Comparison of ENCODE assay signal across 8 cellular contexts in the genomic region with DNA sequence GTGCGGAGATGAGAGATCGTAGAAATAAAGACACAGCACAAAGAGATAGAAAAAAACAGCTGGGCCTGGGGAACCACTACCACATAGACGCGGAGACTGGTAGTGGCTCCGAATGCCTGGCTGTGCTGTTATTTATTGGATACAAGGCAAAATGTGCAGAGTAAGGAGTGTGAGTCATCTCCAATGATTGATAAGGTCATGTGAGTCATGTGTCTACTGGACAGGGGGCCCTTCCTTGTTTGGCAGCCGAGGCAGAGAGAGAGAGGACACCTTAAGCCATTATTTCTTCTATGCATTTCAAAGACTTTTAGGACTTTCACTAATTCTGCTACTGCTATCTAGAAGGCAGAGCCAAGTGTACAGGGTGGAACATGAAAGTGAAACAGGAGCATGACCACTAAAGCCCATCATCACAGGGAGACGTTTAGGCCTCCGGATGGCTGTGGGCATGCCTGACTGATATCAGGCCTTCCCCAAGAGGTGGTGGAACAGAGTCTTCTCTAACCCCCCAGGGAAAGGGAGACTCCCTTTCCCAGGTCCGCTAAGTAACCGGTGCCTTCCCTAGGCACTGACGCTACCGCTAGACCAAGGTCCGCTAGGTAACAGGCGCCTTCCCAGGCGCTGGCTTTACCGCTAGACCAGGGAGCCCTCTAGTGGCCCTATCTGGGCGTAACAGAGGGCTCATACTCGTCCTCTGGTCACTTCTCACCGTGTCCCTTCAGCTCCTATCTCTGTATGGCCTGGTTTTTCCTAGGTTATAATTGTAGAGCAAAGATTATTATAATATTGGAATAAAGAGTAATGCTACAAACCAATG.
A peak's percentile ranks its signal among the peaks of the same experiment; 100 is the strongest.
DNase-seq lines count a peak whose midpoint lies in the region; ATAC-seq, FAIRE-seq and TF ChIP-seq lines count a peak whose summit lies in the region.

No MANE protein-coding gene starts in this region.

- no peaks in the 10 kb centered on the region for H3K27me3 ChIP-seq in NT2/D1 (ENCODE audit: insufficient read depth, insufficient read length)
- H3K27me3 ChIP-seq in esophagus muscularis mucosa = no peaks in the 10 kb centered on the region

- no peak for FAIRE-seq in urothelium cell line (lab: Jason Lieb, UNC)

- intact Hi-C loops in esophagus muscularis mucosa (cut with DNase I) = no loop called here

- DNase-seq in stimulated activated CD4-positive, alpha-beta T cell treated with anti-CD3 and anti-CD28 coated beads, Interleukin-15, amount 100 ng/mL, for 24 hours = peak; percentile 15
- no peak for DNase-seq in stimulated activated CD4-positive, alpha-beta T cell treated with anti-CD3 and anti-CD28 coated beads, Interleukin-4, amount 100 ng/mL, for 1 hour
- DNase-seq in NT2/D1 (ENCODE audit: low read depth, low spot score) (peak; percentile 51), erythroblast (lab: John Stamatoyannopoulos, UW) (peak; percentile 12 to 30), urothelium cell line (ENCODE audit: low spot score) (peak; percentile 26), esophagus muscularis mucosa (ENCODE audit: extremely low spot score) (no peak), GDM1 (lab: John Stamatoyannopoulos, UW) (no peak)

- H3K9me3 ChIP-seq in NT2/D1 (ENCODE audit: insufficient read depth, low read length) = peaks cover 25% of the 10 kb centered on the region; the same call in 1 of the 2 replicates
- H3K9me3 ChIP-seq in esophagus muscularis mucosa = no peaks in the 10 kb centered on the region

- no peak for ATAC-seq in HG03432 (IDR thresholded peaks at IDR 0.05; ENCODE audit: unreplicated experiment)

- no peak overlapping the region for H3K9ac ChIP-seq in NT2/D1 (ENCODE audit: insufficient read length, low read depth)

- H3K4me3 ChIP-seq in NT2/D1 (ENCODE audit: insufficient read length, low read depth) = no peak overlapping the region
- no peak overlapping the region for H3K4me3 ChIP-seq in esophagus muscularis mucosa

- H3K4me1 ChIP-seq in NT2/D1 (ENCODE audit: insufficient read depth, insufficient read length) (no peaks in the 10 kb centered on the region), esophagus muscularis mucosa (no peaks in the 10 kb centered on the region)

- TF ChIP-seq POLR2A in erythroblast (IDR thresholded peaks at IDR 0.05; ENCODE audit: low read length) (no peak), esophagus muscularis mucosa (IDR thresholded peaks at IDR 0.05; ENCODE audit: low read depth) (no peak)

- peak in 1 of 3 experiments; percentile 23 for TF ChIP-seq CTCF in esophagus muscularis mucosa (IDR thresholded peaks at IDR 0.05)

- TF ChIP-seq EP300 in esophagus muscularis mucosa (IDR thresholded peaks at IDR 0.05) = no peak

- H3K36me3 ChIP-seq in NT2/D1 (ENCODE audit: insufficient read depth, insufficient read length, low read length) = no peaks in the 10 kb centered on the region
- no peaks in the 10 kb centered on the region for H3K36me3 ChIP-seq in esophagus muscularis mucosa

- no peak overlapping the region for H3K27ac ChIP-seq in esophagus muscularis mucosa (replicated peaks in 1 of 4)

- WGBS in esophagus muscularis mucosa = 82% methylated on average over 19 of the region's 19 CpGs

Comparison
In these comparisons a context has a peak if more than half of its experiments do, and no peak if none do; other contexts are left out.
1. DNase-seq: peak in stimulated activated CD4-positive, alpha-beta T cell treated with anti-CD3 and anti-CD28 coated beads, Interleukin-15, amount 100 ng/mL, for 24 hours (single experiment), NT2/D1 (single experiment), erythroblast (2 of 2) and urothelium cell line (single experiment); none in stimulated activated CD4-positive, alpha-beta T cell treated with anti-CD3 and anti-CD28 coated beads, Interleukin-4, amount 100 ng/mL, for 1 hour (single experiment), esophagus muscularis mucosa (single experiment) and GDM1 (single experiment).